ENCODE assay signal across 14 cellular contexts in the genomic region with DNA sequence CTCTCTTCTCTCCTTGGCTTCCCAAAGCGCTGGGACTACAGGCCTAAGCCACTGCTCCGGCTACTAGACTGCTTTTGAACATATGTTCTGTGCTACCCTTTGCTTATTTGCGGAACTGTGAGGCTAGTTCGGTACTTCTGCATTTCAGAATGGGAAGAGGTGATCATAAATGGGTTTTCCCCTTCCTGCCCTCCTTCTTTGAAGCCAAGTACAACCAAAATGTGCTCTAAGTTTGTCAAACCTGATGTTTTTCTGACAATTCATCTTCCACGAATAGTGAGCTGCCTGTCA. TPM values are rescaled to one million over a fixed set of nuclear protein-coding genes. Genes with fewer than 3 reads are reported as not detected.
DNase-seq lines count a peak whose midpoint lies in the region; ATAC-seq and TF ChIP-seq lines count a peak whose summit lies in the region.
"Had no signal": no experiment of that assay in that cellular context is flagged by ENCODE, and none has a peak within 500 bp of the region (broad histone marks: within the 10 kb centered on the region; RNA-seq: fewer than 3 reads in every experiment).

No MANE protein-coding gene starts in this region.

- ATAC-seq in stimulated activated effector memory CD8-positive, alpha-beta T cell treated with anti-CD3 and anti-CD28 coated beads, Interleukin-12 subunit alpha, Interleukin-12 subunit beta, amount 100 ng/mL, for 72 hours = no peak
- ATAC-seq in sciatic nerve = no peak
- ATAC-seq: PC-3 had no signal

- no peaks in the 10 kb centered on the region for H3F3A ChIP-seq in GM23248 (ENCODE audit: insufficient read depth)

- no peak overlapping the region for H2AFZ ChIP-seq in GM23248

- H3K9me3 ChIP-seq in GM23248 (ENCODE audit: low read depth) = no peaks in the 10 kb centered on the region
- H3K9me3 ChIP-seq: upper lobe of left lung had no signal

- H3K36me3 Mint-ChIP-seq in T-helper 2 cell treated with Interferon-gamma antibody and Interleukin-4, amounts not matched to agents 5 μg/mL and 100 μg/mL, for 36 hours (ENCODE audit: low read depth) = no peaks in the 10 kb centered on the region
- H3K36me3 Mint-ChIP-seq in brain = peaks cover 3% of the 10 kb centered on the region
- H3K36me3 Mint-ChIP-seq in stimulated activated effector memory CD8-positive, alpha-beta T cell treated with anti-CD3 and anti-CD28 coated beads, Interleukin-12 subunit alpha, Interleukin-12 subunit beta, amount 100 ng/mL, for 72 hours = peaks cover 20% of the 10 kb centered on the region

- 0 out of 2 replicates have a peak, but pooled peaks cover 6% of the 10 kb centered on the region for H3K4me1 ChIP-seq in GM23248 (ENCODE audit: insufficient read depth)

- no peak for TF ChIP-seq CTCF in brain (conservative IDR thresholded peaks at IDR 0.05)

- DNase-seq in T-helper 2 cell treated with Interferon-gamma antibody and Interleukin-4, amounts not matched to agents 5 μg/mL and 100 μg/mL, for 36 hours (ENCODE audit: low spot score) = no peak
- DNase-seq in T-helper 2 cell = no peak
- peak; percentile 54 to 72 for DNase-seq in NOMO-1 (lab: John Stamatoyannopoulos, UW; ENCODE audit: unreplicated experiment in 2 of 2)
- no peak for DNase-seq in stimulated activated effector memory CD8-positive, alpha-beta T cell treated with anti-CD3 and anti-CD28 coated beads, Interleukin-12 subunit alpha, Interleukin-12 subunit beta, amount 100 ng/mL, for 72 hours (ENCODE audit: low spot score in 2 of 2)
- DNase-seq in GM23248 = no peak
- DNase-seq in sciatic nerve (ENCODE audit: low spot score) = no peak
- DNase-seq in islet precursor cell = no peak
- DNase-seq: DMS 273 treated with DMSO at 0.1 percent for 48 hours, mesendoderm, PC-3, T1000 had no signal

- H3K27ac ChIP-seq in GM23248 = no peak overlapping the region
- H3K27ac ChIP-seq: coronary artery had no signal

- H3K9me3 Mint-ChIP-seq in T-helper 2 cell treated with Interferon-gamma antibody and Interleukin-4, amounts not matched to agents 5 μg/mL and 100 μg/mL, for 36 hours = no peaks in the 10 kb centered on the region
- peaks cover 0 to 5% (median 0%) of the 10 kb centered on the region in 5 experiments for H3K9me3 Mint-ChIP-seq in brain
- no peaks in the 10 kb centered on the region for H3K9me3 Mint-ChIP-seq in stimulated activated effector memory CD8-positive, alpha-beta T cell treated with anti-CD3 and anti-CD28 coated beads, Interleukin-12 subunit alpha, Interleukin-12 subunit beta, amount 100 ng/mL, for 72 hours

- no peaks in the 10 kb centered on the region for H3K27me3 ChIP-seq in GM23248 (replicated peaks; ENCODE audit: insufficient read depth)
- H3K27me3 ChIP-seq: upper lobe of left lung had no signal

- H3K79me2 ChIP-seq in GM23248 (ENCODE audit: insufficient read depth) = peaks cover 31% of the 10 kb centered on the region

- H3K4me3 Mint-ChIP-seq in T-helper 2 cell treated with Interferon-gamma antibody and Interleukin-4, amounts not matched to agents 5 μg/mL and 100 μg/mL, for 36 hours = no peak overlapping the region
- H3K4me3 Mint-ChIP-seq in brain = peak overlapping the region; percentile 55 to 76 (median 58)
- H3K4me3 Mint-ChIP-seq in stimulated activated effector memory CD8-positive, alpha-beta T cell treated with anti-CD3 and anti-CD28 coated beads, Interleukin-12 subunit alpha, Interleukin-12 subunit beta, amount 100 ng/mL, for 72 hours = no peak overlapping the region

- H4K20me1 ChIP-seq in GM23248 (ENCODE audit: insufficient read depth) = no peaks in the 10 kb centered on the region

- intact Hi-C loops in sciatic nerve (cut with DNase I) = no loop called here

- in situ Hi-C loops in GM23248 (cut with MboI) = no loop called here

- H3K9ac ChIP-seq in GM23248 = no peak overlapping the region

- 96 to 97% methylated on average over 5 of the region's 5 CpGs for WGBS in GM23248 (ENCODE audit: low coverage in 1 of 2, low lambda C conversion rate in 2 of 2, missing lambda C conversion rate in 2 of 2), 2 experiments

- peaks cover 14% of the 10 kb centered on the region for H3K4me1 Mint-ChIP-seq in T-helper 2 cell treated with Interferon-gamma antibody and Interleukin-4, amounts not matched to agents 5 μg/mL and 100 μg/mL, for 36 hours (ENCODE audit: low read depth)
- peaks cover 24% of the 10 kb centered on the region for H3K4me1 Mint-ChIP-seq in brain
- H3K4me1 Mint-ChIP-seq in stimulated activated effector memory CD8-positive, alpha-beta T cell treated with anti-CD3 and anti-CD28 coated beads, Interleukin-12 subunit alpha, Interleukin-12 subunit beta, amount 100 ng/mL, for 72 hours = peaks cover 18% of the 10 kb centered on the region

- H3K4me3 ChIP-seq in GM23248 = no peak overlapping the region
- H3K4me3 ChIP-seq: coronary artery, upper lobe of left lung had no signal

- H3K9me2 ChIP-seq in GM23248 (ENCODE audit: insufficient read depth) = no peaks in the 10 kb centered on the region

- no peaks in the 10 kb centered on the region for H3K36me3 ChIP-seq in GM23248 (ENCODE audit: low read depth)
- H3K36me3 ChIP-seq: upper lobe of left lung had no signal

- no peaks in the 10 kb centered on the region for H3K27me3 Mint-ChIP-seq in T-helper 2 cell treated with Interferon-gamma antibody and Interleukin-4, amounts not matched to agents 5 μg/mL and 100 μg/mL, for 36 hours (ENCODE audit: low read depth)
- H3K27me3 Mint-ChIP-seq in brain = peaks cover 15% of the 10 kb centered on the region

- H3K4me2 ChIP-seq in GM23248 (ENCODE audit: unreplicated experiment) = no peak overlapping the region

- H3K27ac Mint-ChIP-seq in T-helper 2 cell treated with Interferon-gamma antibody and Interleukin-4, amounts not matched to agents 5 μg/mL and 100 μg/mL, for 36 hours = peak overlapping the region; percentile 60
- peak overlapping the region in 3 of 5 experiments; percentile 37 to 84 (median 57) for H3K27ac Mint-ChIP-seq in brain
- H3K27ac Mint-ChIP-seq in stimulated activated effector memory CD8-positive, alpha-beta T cell treated with anti-CD3 and anti-CD28 coated beads, Interleukin-12 subunit alpha, Interleukin-12 subunit beta, amount 100 ng/mL, for 72 hours = peak overlapping the region; percentile 98

RNA-seq across cellular contexts. Expression of gene ESCO1, which starts 1.7 kb away (rescaled TPM):
- polyA plus RNA-seq in brain (ENCODE audit: insufficient read depth, low read depth, low replicate concordance) (2.2 TPM), GM23248 (2016; fragmentation: Nextera tagmentation; extraction: Ambion mirVana) (5.6 and 5.7 TPM in 2 replicates)
- 8.5 and 9.5 TPM in 2 replicates for total RNA-seq in GM23248 (2014; rRNA removed; shearing (Covaris generic))
- 17.0 TPM for total RNA-seq in sciatic nerve

RNA-seq across cellular contexts. Expression of gene SNRPD1, which starts 9.9 kb away (rescaled TPM):
- polyA plus RNA-seq in brain (ENCODE audit: insufficient read depth, low read depth, low replicate concordance) (120 TPM), GM23248 (2016; fragmentation: Nextera tagmentation; extraction: Ambion mirVana) (159 and 162 TPM in 2 replicates)
- 8.9 and 16.2 TPM in 2 replicates for total RNA-seq in GM23248 (2014; rRNA removed; shearing (Covaris generic))
- total RNA-seq in sciatic nerve = 28.2 TPM

Comparison
In these comparisons a context has a peak if more than half of its experiments do, and no peak if none do; other contexts are left out.
1. DNase-seq: peak in NOMO-1 (2 of 2); none in T-helper 2 cell treated with Interferon-gamma antibody and Interleukin-4, amounts not matched to agents 5 μg/mL and 100 μg/mL, for 36 hours (single experiment), T-helper 2 cell (0 of 5), stimulated activated effector memory CD8-positive, alpha-beta T cell treated with anti-CD3 and anti-CD28 coated beads, Interleukin-12 subunit alpha, Interleukin-12 subunit beta, amount 100 ng/mL, for 72 hours (0 of 2), GM23248 (single experiment), sciatic nerve (single experiment) and islet precursor cell (single experiment).
2. H3K4me3 Mint-ChIP-seq: peak in brain (5 of 5); none in T-helper 2 cell treated with Interferon-gamma antibody and Interleukin-4, amounts not matched to agents 5 μg/mL and 100 μg/mL, for 36 hours (single experiment) and stimulated activated effector memory CD8-positive, alpha-beta T cell treated with anti-CD3 and anti-CD28 coated beads, Interleukin-12 subunit alpha, Interleukin-12 subunit beta, amount 100 ng/mL, for 72 hours (single experiment).
3. Peak in every context shown above with its lines, with median percentiles within 50 percentile points of each other: H3K27ac Mint-ChIP-seq.